In genomic region chr15:84750583-84751092, GRCh38 we compare ENCODE assay signal across 8 cellular contexts.
A peak's percentile ranks its signal among the peaks of the same experiment; 100 is the strongest.
DNase-seq lines count a peak whose midpoint lies in the region; ATAC-seq and TF ChIP-seq lines count a peak whose summit lies in the region.

No MANE protein-coding gene starts in this region.

- DNase-seq in medulla oblongata (ENCODE audit: extremely low spot score) (peak; percentile 38), NCI-H345 treated with DMSO at 0.1 percent for 48 hours (lab: John Stamatoyannopoulos, UW; ENCODE audit: unreplicated experiment) (no peak), middle frontal gyrus (ENCODE audit: extremely low spot score, low spot score) (no peak), anterior cingulate cortex (lab: John Stamatoyannopoulos, UW) (no peak)
- DNase-seq in activated CD8-positive, alpha-beta memory T cell treated with anti-CD3 and anti-CD28 coated beads, Interleukin-2, amount 50 U/mL, for 4 hours = no peak

- ATAC-seq in GM18868 (IDR thresholded peaks at IDR 0.05; ENCODE audit: unreplicated experiment) (peak; percentile 44), HG02973 (IDR thresholded peaks at IDR 0.05; ENCODE audit: unreplicated experiment) (peak; percentile 32)

- no peak for TF ChIP-seq CTCF in VCaP (conservative IDR thresholded peaks at IDR 0.05)

- H3K27ac ChIP-seq in VCaP = peak overlapping the region; percentile 98
